In genomic region chr7:29748286-29749099, GRCh38 we compare ENCODE assay signal across 8 cellular contexts. TPM values are rescaled to one million over a fixed set of nuclear protein-coding genes. Genes with fewer than 3 reads are reported as not detected.
DNase-seq lines count a peak whose midpoint lies in the region; ATAC-seq, FAIRE-seq and TF ChIP-seq lines count a peak whose summit lies in the region.

No MANE protein-coding gene starts in this region.

- no peak overlapping the region for H3K4me3 Mint-ChIP-seq in GM23338

- H3K27ac Mint-ChIP-seq in GM23338, result no peak overlapping the region

- no peaks in the 10 kb centered on the region for H4K20me1 ChIP-seq in GM23338 (replicated peaks; ENCODE audit: insufficient read depth)

- H3K79me2 ChIP-seq in GM23338 (replicated peaks; ENCODE audit: insufficient read depth), result no peaks in the 10 kb centered on the region

- H3K27me3 ChIP-seq in GM23338 (ENCODE audit: insufficient read depth) (no peaks in the 10 kb centered on the region), bronchial epithelial cell (ENCODE audit: control insufficient read depth, insufficient read depth, low read length) (peaks cover 1% of the 10 kb centered on the region), lower lobe of right lung (ENCODE audit: low read depth) (no peaks in the 10 kb centered on the region)

- H3K36me3 Mint-ChIP-seq in GM23338 (ENCODE audit: low read depth), result no peaks in the 10 kb centered on the region

- no peaks in the 10 kb centered on the region for H3K9me3 ChIP-seq in lower lobe of right lung

- TF ChIP-seq CTCF in GM23338 (conservative IDR thresholded peaks at IDR 0.05; ENCODE audit: low read depth in 2 of 2) (peak; percentile 66 to 67), bronchial epithelial cell (IDR thresholded peaks at IDR 0.05; ENCODE audit: insufficient read depth, low read length, severe bottlenecking) (peak; percentile 38), lower lobe of right lung (IDR thresholded peaks at IDR 0.05) (peak; percentile 62)

- in situ Hi-C loops in ACHN (cut with HindIII; ENCODE audit: low pct_ligation_motif_present, low pct_unique_long_range_greater_than_20kb, low sequenced_read_pairs), result no loop called here

- H3F3A ChIP-seq in GM23338 (replicated peaks; ENCODE audit: low read depth), result no peaks in the 10 kb centered on the region

- H2AFZ ChIP-seq in GM23338, result no peak overlapping the region

- H3K9me3 Mint-ChIP-seq in GM23338, result no peaks in the 10 kb centered on the region

- H3K4me1 ChIP-seq in GM23338 (ENCODE audit: insufficient read depth) (no peaks in the 10 kb centered on the region), lower lobe of right lung (no peaks in the 10 kb centered on the region)

- no peak for FAIRE-seq in bronchial epithelial cell (lab: Jason Lieb, UNC)

- H3K27ac ChIP-seq in GM23338 (ENCODE audit: low read depth) (no peak overlapping the region), lower lobe of right lung (no peak overlapping the region)

- H3K36me3 ChIP-seq in GM23338 (ENCODE audit: insufficient read depth) (no peaks in the 10 kb centered on the region), bronchial epithelial cell (ENCODE audit: control insufficient read depth, insufficient read depth, low read length) (no peaks in the 10 kb centered on the region), lower lobe of right lung (no peaks in the 10 kb centered on the region)

- intact Hi-C loops in lower lobe of right lung (cut with DNase I), result no loop called here

- H3K4me1 Mint-ChIP-seq in GM23338, result no peaks in the 10 kb centered on the region

- no peaks in the 10 kb centered on the region for H3K9me2 ChIP-seq in GM23338 (ENCODE audit: insufficient read depth)

- no peaks in the 10 kb centered on the region for H3K27me3 Mint-ChIP-seq in GM23338 (ENCODE audit: insufficient read depth, low read depth, poor library complexity)

- H3K4me2 ChIP-seq in GM23338, result no peak overlapping the region

- DNase-seq in ACHN, result peak; percentile 74
- DNase-seq in GM23338 (ENCODE audit: low spot score), result peak; percentile 77
- peak; percentile 2 to 70 for DNase-seq in NCI-H526 (lab: John Stamatoyannopoulos, UW)
- DNase-seq in bronchial epithelial cell (ENCODE audit: low read depth), result peak; percentile 49
- no peak for DNase-seq in lower lobe of right lung

- H3K4me3 ChIP-seq in GM23338 (no peak overlapping the region), bronchial epithelial cell (ENCODE audit: low read depth, low read length) (no peak overlapping the region), lower lobe of right lung (no peak overlapping the region)

- ATAC-seq in GM23338 (peak; percentile 81), lower lobe of right lung (peak; percentile 54 to 63), HG02678 (IDR thresholded peaks at IDR 0.05; ENCODE audit: unreplicated experiment) (no peak), GM21367 (IDR thresholded peaks at IDR 0.05; ENCODE audit: unreplicated experiment) (no peak), HG03439 (IDR thresholded peaks at IDR 0.05; ENCODE audit: unreplicated experiment) (no peak)

TF ChIP-seq in GM23338, 12 proteins besides CTCF, POLR2A, EP300 and RAD21:
- no peak for TF ChIP-seq POLR2AphosphoS5 (IDR thresholded peaks at IDR 0.05; ENCODE audit: low read depth)
- TF ChIP-seq, protein P1, sequence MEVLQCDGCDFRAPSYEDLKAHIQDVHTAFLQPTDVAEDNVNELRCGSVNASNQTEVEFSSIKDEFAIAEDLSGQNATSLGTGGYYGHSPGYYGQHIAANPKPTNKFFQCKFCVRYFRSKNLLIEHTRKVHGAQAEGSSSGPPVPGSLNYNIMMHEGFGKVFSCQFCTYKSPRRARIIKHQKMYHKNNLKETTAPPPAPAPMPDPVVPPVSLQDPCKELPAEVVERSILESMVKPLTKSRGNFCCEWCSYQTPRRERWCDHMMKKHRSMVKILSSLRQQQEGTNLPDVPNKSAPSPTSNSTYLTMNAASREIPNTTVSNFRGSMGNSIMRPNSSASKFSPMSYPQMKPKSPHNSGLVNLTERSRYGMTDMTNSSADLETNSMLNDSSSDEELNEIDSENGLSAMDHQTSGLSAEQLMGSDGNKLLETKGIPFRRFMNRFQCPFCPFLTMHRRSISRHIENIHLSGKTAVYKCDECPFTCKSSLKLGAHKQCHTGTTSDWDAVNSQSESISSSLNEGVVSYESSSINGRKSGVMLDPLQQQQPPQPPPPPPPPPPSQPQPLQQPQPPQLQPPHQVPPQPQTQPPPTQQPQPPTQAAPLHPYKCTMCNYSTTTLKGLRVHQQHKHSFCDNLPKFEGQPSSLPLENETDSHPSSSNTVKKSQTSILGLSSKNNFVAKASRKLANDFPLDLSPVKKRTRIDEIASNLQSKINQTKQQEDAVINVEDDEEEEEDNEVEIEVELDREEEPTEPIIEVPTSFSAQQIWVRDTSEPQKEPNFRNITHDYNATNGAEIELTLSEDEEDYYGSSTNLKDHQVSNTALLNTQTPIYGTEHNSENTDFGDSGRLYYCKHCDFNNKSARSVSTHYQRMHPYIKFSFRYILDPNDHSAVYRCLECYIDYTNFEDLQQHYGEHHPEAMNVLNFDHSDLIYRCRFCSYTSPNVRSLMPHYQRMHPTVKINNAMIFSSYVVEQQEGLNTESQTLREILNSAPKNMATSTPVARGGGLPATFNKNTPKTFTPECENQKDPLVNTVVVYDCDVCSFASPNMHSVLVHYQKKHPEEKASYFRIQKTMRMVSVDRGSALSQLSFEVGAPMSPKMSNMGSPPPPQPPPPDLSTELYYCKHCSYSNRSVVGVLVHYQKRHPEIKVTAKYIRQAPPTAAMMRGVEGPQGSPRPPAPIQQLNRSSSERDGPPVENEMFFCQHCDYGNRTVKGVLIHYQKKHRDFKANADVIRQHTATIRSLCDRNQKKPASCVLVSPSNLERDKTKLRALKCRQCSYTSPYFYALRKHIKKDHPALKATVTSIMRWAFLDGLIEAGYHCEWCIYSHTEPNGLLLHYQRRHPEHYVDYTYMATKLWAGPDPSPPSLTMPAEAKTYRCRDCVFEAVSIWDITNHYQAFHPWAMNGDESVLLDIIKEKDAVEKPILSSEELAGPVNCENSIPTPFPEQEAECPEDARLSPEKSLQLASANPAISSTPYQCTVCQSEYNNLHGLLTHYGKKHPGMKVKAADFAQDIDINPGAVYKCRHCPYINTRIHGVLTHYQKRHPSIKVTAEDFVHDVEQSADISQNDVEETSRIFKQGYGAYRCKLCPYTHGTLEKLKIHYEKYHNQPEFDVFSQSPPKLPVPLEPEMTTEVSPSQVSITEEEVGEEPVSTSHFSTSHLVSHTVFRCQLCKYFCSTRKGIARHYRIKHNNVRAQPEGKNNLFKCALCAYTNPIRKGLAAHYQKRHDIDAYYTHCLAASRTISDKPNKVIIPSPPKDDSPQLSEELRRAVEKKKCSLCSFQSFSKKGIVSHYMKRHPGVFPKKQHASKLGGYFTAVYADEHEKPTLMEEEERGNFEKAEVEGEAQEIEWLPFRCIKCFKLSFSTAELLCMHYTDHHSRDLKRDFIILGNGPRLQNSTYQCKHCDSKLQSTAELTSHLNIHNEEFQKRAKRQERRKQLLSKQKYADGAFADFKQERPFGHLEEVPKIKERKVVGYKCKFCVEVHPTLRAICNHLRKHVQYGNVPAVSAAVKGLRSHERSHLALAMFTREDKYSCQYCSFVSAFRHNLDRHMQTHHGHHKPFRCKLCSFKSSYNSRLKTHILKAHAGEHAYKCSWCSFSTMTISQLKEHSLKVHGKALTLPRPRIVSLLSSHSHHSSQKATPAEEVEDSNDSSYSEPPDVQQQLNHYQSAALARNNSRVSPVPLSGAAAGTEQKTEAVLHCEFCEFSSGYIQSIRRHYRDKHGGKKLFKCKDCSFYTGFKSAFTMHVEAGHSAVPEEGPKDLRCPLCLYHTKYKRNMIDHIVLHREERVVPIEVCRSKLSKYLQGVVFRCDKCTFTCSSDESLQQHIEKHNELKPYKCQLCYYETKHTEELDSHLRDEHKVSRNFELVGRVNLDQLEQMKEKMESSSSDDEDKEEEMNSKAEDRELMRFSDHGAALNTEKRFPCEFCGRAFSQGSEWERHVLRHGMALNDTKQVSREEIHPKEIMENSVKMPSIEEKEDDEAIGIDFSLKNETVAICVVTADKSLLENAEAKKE (CRISPR knock-in tag; IDR thresholded peaks at IDR 0.05), result no peak
- TF ChIP-seq ZNF114 (CRISPR knock-in tag; IDR thresholded peaks at IDR 0.05), result no peak
- TF ChIP-seq JUNB (IDR thresholded peaks at IDR 0.05; ENCODE audit: unreplicated experiment), result no peak
- TF ChIP-seq, protein P2, sequence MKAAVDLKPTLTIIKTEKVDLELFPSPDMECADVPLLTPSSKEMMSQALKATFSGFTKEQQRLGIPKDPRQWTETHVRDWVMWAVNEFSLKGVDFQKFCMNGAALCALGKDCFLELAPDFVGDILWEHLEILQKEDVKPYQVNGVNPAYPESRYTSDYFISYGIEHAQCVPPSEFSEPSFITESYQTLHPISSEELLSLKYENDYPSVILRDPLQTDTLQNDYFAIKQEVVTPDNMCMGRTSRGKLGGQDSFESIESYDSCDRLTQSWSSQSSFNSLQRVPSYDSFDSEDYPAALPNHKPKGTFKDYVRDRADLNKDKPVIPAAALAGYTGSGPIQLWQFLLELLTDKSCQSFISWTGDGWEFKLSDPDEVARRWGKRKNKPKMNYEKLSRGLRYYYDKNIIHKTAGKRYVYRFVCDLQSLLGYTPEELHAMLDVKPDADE (IDR thresholded peaks at IDR 0.05), result no peak
TF ChIP-seq in GM23338: peak in this region for 0.

RNA-seq across cellular contexts. Expression of gene WIPF3, which starts 57.8 kb away (rescaled TPM):
- 5.7 and 5.9 TPM in 2 replicates for total RNA-seq in GM23338 (2014; rRNA removed; shearing (Covaris generic))
- polyA plus RNA-seq in GM23338 (2016; fragmentation: Nextera tagmentation; extraction: Ambion mirVana), result 10.0 and 11.4 TPM in 2 replicates
- total RNA-seq in bronchial epithelial cell, result under 0.01 TPM in 2 replicates
- 0.95 TPM for total RNA-seq in lower lobe of right lung

Comparison
In these comparisons a context has a peak if more than half of its experiments do, and no peak if none do; other contexts are left out.
1. ATAC-seq: peak in GM23338 (single experiment) and lower lobe of right lung (2 of 2); none in HG02678 (single experiment), GM21367 (single experiment) and HG03439 (single experiment).
2. Peak in every context shown above with its lines, with median percentiles within 50 percentile points of each other: CTCF ChIP-seq.